Comparison of ENCODE assay signal across 1 cellular context in genomic region chr12:57899010-57899662, GRCh38.
TF ChIP-seq lines count a peak whose summit lies in the region.

No MANE protein-coding gene starts in this region.

TF ChIP-seq in WTC11, 78 proteins besides CTCF, POLR2A, EP300 and RAD21 (continued from another document):
- TF ChIP-seq HMGXB4 (CRISPR knock-in tag; IDR thresholded peaks at IDR 0.05) (no peak), ZNF232 (CRISPR knock-in tag; IDR thresholded peaks at IDR 0.05) (no peak), ZNF512 (CRISPR knock-in tag; IDR thresholded peaks at IDR 0.05; ENCODE audit: borderline replicate concordance) (no peak), ZNF416 (CRISPR knock-in tag; IDR thresholded peaks at IDR 0.05) (no peak), MXD4 (CRISPR knock-in tag; IDR thresholded peaks at IDR 0.05; ENCODE audit: borderline replicate concordance) (no peak), JAZF1 (CRISPR knock-in tag; IDR thresholded peaks at IDR 0.05) (no peak), SMAD4 (CRISPR knock-in tag; IDR thresholded peaks at IDR 0.05) (no peak), PRDM15 (CRISPR knock-in tag; IDR thresholded peaks at IDR 0.05) (no peak)
